In the genomic region with DNA sequence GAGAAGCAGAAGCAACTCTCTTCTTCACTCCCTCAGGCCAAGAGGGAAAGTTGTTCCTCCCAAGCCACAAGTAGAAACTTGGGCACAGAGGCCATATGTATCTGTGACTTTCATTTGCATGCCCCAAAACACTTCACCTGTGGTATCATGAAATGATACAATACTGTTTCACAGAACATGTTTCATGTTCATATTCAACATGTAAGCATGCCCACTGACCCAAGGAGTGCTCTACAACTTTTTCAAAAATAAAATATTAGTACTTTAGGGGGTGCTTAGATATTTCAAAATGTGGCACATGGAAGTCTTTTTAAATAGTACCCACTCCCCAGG, we compare ENCODE assay signal across 27 cellular contexts.
"Had no signal": no experiment of that assay in that cellular context is flagged by ENCODE, and none has a peak within 500 bp of the region (broad histone marks: within the 10 kb centered on the region; RNA-seq: fewer than 3 reads in every experiment).

No MANE protein-coding gene starts in this region.

- DNase-seq: activated CD4-positive, alpha-beta memory T cell treated with anti-CD3 and anti-CD28 coated beads, Interleukin-2, amount 10 ng/mL, durations not matched to agents 7 days and 5 days; activated CD4-positive, alpha-beta T cell treated with anti-CD3 and anti-CD28 coated beads, Interleukin-2, amount 10 ng/mL, durations not matched to agents 24 days and 14 days; activated CD4-positive, CD25-positive, alpha-beta regulatory T cell treated with anti-CD3 and anti-CD28 coated beads, Interleukin-2, amount 50 U/mL, for 72 hours; activated gamma-delta T cell treated with Interleukin-2 at 50 U/mL for 16 hours; activated naive CD4-positive, alpha-beta T cell treated with anti-CD3 and anti-CD28 coated beads, Interleukin-2, amount 50 U/mL, for 16 hours; activated T-cell treated with anti-CD3 and anti-CD28 coated beads, Interleukin-2, amount 50 U/mL, for 4 hours; amniotic stem cell; caudate nucleus; cortex of kidney; head of caudate nucleus; hypothalamus; immature natural killer cell; midbrain; naive thymus-derived CD8-positive, alpha-beta T cell; occipital lobe; psoas muscle; stimulated activated CD4-positive, alpha-beta T cell treated with anti-CD3 and anti-CD28 coated beads, Interleukin-15, amount 100 ng/mL, for 24 hours; stimulated activated CD4-positive, alpha-beta T cell treated with anti-CD3 and anti-CD28 coated beads, Interleukin-2, amount 100 ng/mL, for 24 hours; stimulated activated naive CD8-positive, alpha-beta T cell treated with anti-CD3 and anti-CD28 coated beads, Interleukin-15, Interleukin-2, amounts not matched to agents 100 U/mL and 50 U/mL, for 24 hours; T1000; trophoblast cell; WERI-Rb-1 had no signal

- H3K36me3 ChIP-seq: neural progenitor cell, thoracic aorta, WERI-Rb-1 had no signal

- H3K9ac ChIP-seq: neural progenitor cell, parathyroid adenoma had no signal

- H3K27me3 ChIP-seq: neural progenitor cell had no signal

- H3K4me1 ChIP-seq: neural progenitor cell, psoas muscle had no signal

- H3K36me3 Mint-ChIP-seq: immature natural killer cell; naive thymus-derived CD8-positive, alpha-beta T cell; neural progenitor cell had no signal

- H3K27ac ChIP-seq: neural progenitor cell, parathyroid adenoma, psoas muscle, WERI-Rb-1 had no signal

- ATAC-seq: activated T-cell treated with anti-CD3 and anti-CD28 coated beads, Interleukin-2, amount 50 U/mL, for 4 hours; activated T-helper 17 cell treated with anti-CD3 and anti-CD28 coated beads, Interleukin-2, amount 50 U/mL, for 72 hours; naive thymus-derived CD8-positive, alpha-beta T cell; psoas muscle; stimulated activated naive CD8-positive, alpha-beta T cell treated with anti-CD3 and anti-CD28 coated beads, Interleukin-15, Interleukin-2, amounts not matched to agents 100 U/mL and 50 U/mL, for 24 hours had no signal

- H3K4me3 Mint-ChIP-seq: activated CD4-positive, alpha-beta memory T cell treated with anti-CD3 and anti-CD28 coated beads, Interleukin-2, amount 10 ng/mL, durations not matched to agents 7 days and 5 days; activated CD4-positive, alpha-beta T cell treated with anti-CD3 and anti-CD28 coated beads, Interleukin-2, amount 10 ng/mL, durations not matched to agents 24 days and 14 days; activated T-cell treated with anti-CD3 and anti-CD28 coated beads, Interleukin-2, amount 50 U/mL, for 4 hours; activated T-helper 17 cell treated with anti-CD3 and anti-CD28 coated beads, Interleukin-2, amount 50 U/mL, for 72 hours; immature natural killer cell; naive thymus-derived CD8-positive, alpha-beta T cell; neural progenitor cell; T-helper 1 cell treated with Interleukin-12 subunit alpha and Interleukin-12 subunit beta and Interleukin-4 antibody, amounts not matched to agents 30 μg/mL and 1 μg/mL, for 36 hours had no signal

- H3K27ac Mint-ChIP-seq: activated CD4-positive, alpha-beta memory T cell treated with anti-CD3 and anti-CD28 coated beads, Interleukin-2, amount 10 ng/mL, durations not matched to agents 7 days and 5 days; activated CD4-positive, alpha-beta T cell treated with anti-CD3 and anti-CD28 coated beads, Interleukin-2, amount 10 ng/mL, durations not matched to agents 24 days and 14 days; activated T-helper 17 cell treated with anti-CD3 and anti-CD28 coated beads, Interleukin-2, amount 50 U/mL, for 72 hours; immature natural killer cell; naive thymus-derived CD8-positive, alpha-beta T cell; neural progenitor cell; T-helper 1 cell treated with Interleukin-12 subunit alpha and Interleukin-12 subunit beta and Interleukin-4 antibody, amounts not matched to agents 30 μg/mL and 1 μg/mL, for 36 hours had no signal

- H3K4me1 Mint-ChIP-seq: activated CD4-positive, alpha-beta memory T cell treated with anti-CD3 and anti-CD28 coated beads, Interleukin-2, amount 10 ng/mL, durations not matched to agents 7 days and 5 days; activated CD4-positive, alpha-beta T cell treated with anti-CD3 and anti-CD28 coated beads, Interleukin-2, amount 10 ng/mL, durations not matched to agents 24 days and 14 days; activated T-helper 17 cell treated with anti-CD3 and anti-CD28 coated beads, Interleukin-2, amount 50 U/mL, for 72 hours had no signal

- H3K27me3 Mint-ChIP-seq: activated T-helper 17 cell treated with anti-CD3 and anti-CD28 coated beads, Interleukin-2, amount 50 U/mL, for 72 hours had no signal

- H3K4me3 ChIP-seq: neural progenitor cell, psoas muscle, thoracic aorta had no signal

- H3K9me3 ChIP-seq: psoas muscle, thoracic aorta had no signal
